ENCODE assay signal across 16 cellular contexts in genomic region chr11:108019870-108020540, GRCh38. TPM values are rescaled to one million over a fixed set of nuclear protein-coding genes. Genes with fewer than 3 reads are reported as not detected.
A peak's percentile ranks its signal among the peaks of the same experiment; 100 is the strongest.
DNase-seq lines count a peak whose midpoint lies in the region; TF ChIP-seq lines count a peak whose summit lies in the region.
"Had no signal": no experiment of that assay in that cellular context is flagged by ENCODE, and none has a peak within 500 bp of the region (broad histone marks: within the 10 kb centered on the region; RNA-seq: fewer than 3 reads in every experiment).

No MANE protein-coding gene starts in this region.

- no peak overlapping the region for H3K27ac ChIP-seq in esophagus muscularis mucosa (replicated peaks in 1 of 4)
- H3K27ac ChIP-seq: parathyroid adenoma had no signal

- no peaks in the 10 kb centered on the region for H3K27me3 ChIP-seq in esophagus muscularis mucosa
- no peaks in the 10 kb centered on the region for H3K27me3 ChIP-seq in BE2C

- WGBS in esophagus muscularis mucosa, result 79% methylated on average over 4 of the region's 4 CpGs

- TF ChIP-seq CTCF in astrocyte of the spinal cord (IDR thresholded peaks at IDR 0.05; ENCODE audit: low read depth, low read length) (no peak), esophagus muscularis mucosa (IDR thresholded peaks at IDR 0.05) (no peak), BE2C (IDR thresholded peaks at IDR 0.05; ENCODE audit: low read depth, low read length) (no peak)

- no peaks in the 10 kb centered on the region for H3K27me3 Mint-ChIP-seq in activated T-helper 2 cell treated with anti-CD3 and anti-CD28 coated beads, Interferon-gamma antibody, Interleukin-2, Interleukin-4, amounts not matched to agents 10 μg/mL and 5 μg/mL and 100 μg/mL, durations not matched to agents 14 hours and 24 hours and 36 hours (ENCODE audit: low read depth)
- H3K27me3 Mint-ChIP-seq: central memory CD8-positive, alpha-beta T cell had no signal

- no peak overlapping the region for H3K27ac Mint-ChIP-seq in activated T-helper 2 cell treated with anti-CD3 and anti-CD28 coated beads, Interferon-gamma antibody, Interleukin-2, Interleukin-4, amounts not matched to agents 10 μg/mL and 5 μg/mL and 100 μg/mL, durations not matched to agents 14 hours and 24 hours and 36 hours
- H3K27ac Mint-ChIP-seq: activated naive CD4-positive, alpha-beta T cell treated with anti-CD3 and anti-CD28 coated beads for 36 hours had no signal

- no peak overlapping the region for H3K4me3 ChIP-seq in astrocyte of the spinal cord (ENCODE audit: low read depth, low read length)
- H3K4me3 ChIP-seq in esophagus muscularis mucosa, result no peak overlapping the region
- no peak overlapping the region for H3K4me3 ChIP-seq in BE2C (ENCODE audit: low read depth, low read length)

- no peaks in the 10 kb centered on the region for H3K9me3 Mint-ChIP-seq in activated T-helper 2 cell treated with anti-CD3 and anti-CD28 coated beads, Interferon-gamma antibody, Interleukin-2, Interleukin-4, amounts not matched to agents 10 μg/mL and 5 μg/mL and 100 μg/mL, durations not matched to agents 14 hours and 24 hours and 36 hours
- H3K9me3 Mint-ChIP-seq: activated naive CD4-positive, alpha-beta T cell treated with anti-CD3 and anti-CD28 coated beads for 36 hours; central memory CD8-positive, alpha-beta T cell had no signal

- no peaks in the 10 kb centered on the region for H3K9me3 ChIP-seq in esophagus muscularis mucosa
- H3K9me3 ChIP-seq in BE2C, result no peaks in the 10 kb centered on the region

- peaks cover 0 to 4% (median 0%) of the 10 kb centered on the region in 4 donors for H3K36me3 ChIP-seq in esophagus muscularis mucosa
- peaks cover 11% of the 10 kb centered on the region for H3K36me3 ChIP-seq in BE2C

- peaks cover 18% of the 10 kb centered on the region for H3K4me1 Mint-ChIP-seq in activated T-helper 2 cell treated with anti-CD3 and anti-CD28 coated beads, Interferon-gamma antibody, Interleukin-2, Interleukin-4, amounts not matched to agents 10 μg/mL and 5 μg/mL and 100 μg/mL, durations not matched to agents 14 hours and 24 hours and 36 hours (ENCODE audit: low read depth)

- intact Hi-C loops in activated T-helper 2 cell treated with anti-CD3 and anti-CD28 coated beads, Interferon-gamma antibody, Interleukin-2, Interleukin-4, amounts not matched to agents 10 μg/mL and 5 μg/mL and 100 μg/mL, durations not matched to agents 14 hours and 24 hours and 36 hours (cut with micrococcal nuclease), result no loop called here
- intact Hi-C loops in esophagus muscularis mucosa (cut with DNase I), result no loop called here

- DNase-seq in EH (ENCODE audit: low read depth) (peak; percentile 43), HuH-7 (ENCODE audit: low spot score) (peak; percentile 8), astrocyte of the spinal cord (ENCODE audit: low read depth, low spot score) (peak; percentile 13), left kidney (ENCODE audit: low read depth, low spot score) (peak; percentile 50), GM19238 (ENCODE audit: insufficient read length, low spot score) (no peak), esophagus muscularis mucosa (ENCODE audit: extremely low spot score) (no peak), BE2C (no peak)
- DNase-seq in activated T-helper 2 cell treated with anti-CD3 and anti-CD28 coated beads, Interferon-gamma antibody, Interleukin-2, Interleukin-4, amounts not matched to agents 10 μg/mL and 5 μg/mL and 100 μg/mL, durations not matched to agents 14 hours and 24 hours and 36 hours (ENCODE audit: low spot score), result no peak
- DNase-seq: activated naive CD4-positive, alpha-beta T cell treated with anti-CD3 and anti-CD28 coated beads for 36 hours; AML-193; DMS79; NCI-H1092 treated with DMSO at 0.1 percent for 48 hours; NCI-H446 treated with DMSO at 0.1 percent for 48 hours; substantia nigra had no signal

- H3K4me3 Mint-ChIP-seq in activated T-helper 2 cell treated with anti-CD3 and anti-CD28 coated beads, Interferon-gamma antibody, Interleukin-2, Interleukin-4, amounts not matched to agents 10 μg/mL and 5 μg/mL and 100 μg/mL, durations not matched to agents 14 hours and 24 hours and 36 hours (ENCODE audit: low read depth), result no peak overlapping the region
- H3K4me3 Mint-ChIP-seq: activated naive CD4-positive, alpha-beta T cell treated with anti-CD3 and anti-CD28 coated beads for 36 hours; central memory CD8-positive, alpha-beta T cell had no signal

- H3K36me3 Mint-ChIP-seq in activated T-helper 2 cell treated with anti-CD3 and anti-CD28 coated beads, Interferon-gamma antibody, Interleukin-2, Interleukin-4, amounts not matched to agents 10 μg/mL and 5 μg/mL and 100 μg/mL, durations not matched to agents 14 hours and 24 hours and 36 hours (ENCODE audit: low read depth), result peaks cover 12% of the 10 kb centered on the region

- peaks cover 4 to 36% (median 14%) of the 10 kb centered on the region in 4 donors for H3K4me1 ChIP-seq in esophagus muscularis mucosa
- H3K4me1 ChIP-seq in BE2C, result no peaks in the 10 kb centered on the region
- H3K4me1 ChIP-seq: parathyroid adenoma had no signal

- in situ Hi-C loops in astrocyte of the spinal cord (cut with HindIII; ENCODE audit: low sequenced_read_pairs), result no loop called here

- no peak for TF ChIP-seq POLR2A in esophagus muscularis mucosa (IDR thresholded peaks at IDR 0.05; ENCODE audit: low read depth)

- TF ChIP-seq EP300 in esophagus muscularis mucosa (IDR thresholded peaks at IDR 0.05), result no peak

RNA-seq across cellular contexts. Expression of gene CUL5, which starts 11.3 kb away (rescaled TPM):
- 33.7 and 34.2 TPM in 2 replicates for total RNA-seq in activated T-helper 2 cell treated with anti-CD3 and anti-CD28 coated beads, Interferon-gamma antibody, Interleukin-2, Interleukin-4, amounts not matched to agents 10 μg/mL and 5 μg/mL and 100 μg/mL, durations not matched to agents 14 hours and 24 hours and 36 hours
- 10 to 100 TPM; 23.4 to 28.1 (median 26.3) TPM for total RNA-seq in esophagus muscularis mucosa
- 34.5 TPM for polyA plus RNA-seq in BE2C (2012; ENCODE audit: insufficient read depth, insufficient read length, low read depth)

Comparison
In these comparisons a context has a peak if more than half of its experiments do, and no peak if none do; other contexts are left out.
1. DNase-seq: peak in EH (single experiment), HuH-7 (single experiment), astrocyte of the spinal cord (single experiment) and left kidney (single experiment); none in activated T-helper 2 cell treated with anti-CD3 and anti-CD28 coated beads, Interferon-gamma antibody, Interleukin-2, Interleukin-4, amounts not matched to agents 10 μg/mL and 5 μg/mL and 100 μg/mL, durations not matched to agents 14 hours and 24 hours and 36 hours (single experiment), GM19238 (single experiment), esophagus muscularis mucosa (single experiment) and BE2C (single experiment).